20 cellular contexts compared by ENCODE assay signal in the genomic region with DNA sequence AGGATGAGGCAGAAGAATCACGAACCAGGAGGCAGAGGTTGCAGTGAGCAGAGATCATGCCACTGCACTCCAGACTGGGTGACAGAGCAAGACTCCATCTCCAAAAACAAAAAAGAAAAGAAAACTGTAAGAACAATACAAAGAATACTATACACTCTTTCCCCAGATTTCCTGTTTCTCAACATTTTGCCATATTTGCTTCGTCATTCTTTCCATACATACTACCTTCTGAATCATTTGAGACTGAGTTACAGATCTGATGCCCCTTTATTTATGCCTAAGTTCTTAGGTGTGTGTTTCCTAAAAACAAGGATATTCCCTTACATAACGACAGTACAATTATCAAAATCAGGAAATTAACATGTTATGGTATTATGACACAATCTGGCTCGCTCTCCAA.
A peak's percentile ranks its signal among the peaks of the same experiment; 100 is the strongest.
DNase-seq lines count a peak whose midpoint lies in the region; ATAC-seq, FAIRE-seq and TF ChIP-seq lines count a peak whose summit lies in the region.
"Had no signal": no experiment of that assay in that cellular context is flagged by ENCODE, and none has a peak within 500 bp of the region (broad histone marks: within the 10 kb centered on the region; RNA-seq: fewer than 3 reads in every experiment).

No MANE protein-coding gene starts in this region.

- H3K9me3 Mint-ChIP-seq in MCF 10A (ENCODE audit: unreplicated experiment): no peaks in the 10 kb centered on the region
- no peaks in the 10 kb centered on the region for H3K9me3 Mint-ChIP-seq in activated CD8-positive, alpha-beta T cell treated with anti-CD3 and anti-CD28 coated beads for 36 hours
- H3K9me3 Mint-ChIP-seq: CD8-positive, alpha-beta T cell; HFFc6 had no signal

- CTCF ChIA-PET in MCF 10A (lab: Yijun Ruan, JAX) (no interaction called here), endothelial cell of umbilical vein (lab: Charles Lee) (no interaction called here)
- CTCF ChIA-PET in activated CD8-positive, alpha-beta T cell treated with anti-CD3 and anti-CD28 coated beads for 36 hours (lab: Charles Lee): no interaction called here

- no peak overlapping the region for H3K4me2 ChIP-seq in endothelial cell of umbilical vein (ENCODE audit: insufficient read depth, low read length)
- H3K4me2 ChIP-seq: BLaER1 had no signal

- H3K9me1 ChIP-seq in endothelial cell of umbilical vein (replicated peaks; ENCODE audit: control insufficient read depth, extremely low read depth, insufficient read depth, low read length): no peaks in the 10 kb centered on the region

- ATAC-seq in left lung: no peak
- no peak for ATAC-seq in activated CD8-positive, alpha-beta T cell treated with anti-CD3 and anti-CD28 coated beads for 36 hours
- ATAC-seq: CD8-positive, alpha-beta T cell had no signal

- TF ChIP-seq POLR2A in breast epithelium (IDR thresholded peaks at IDR 0.05): no peak
- no peak for TF ChIP-seq POLR2A in endothelial cell of umbilical vein (IDR thresholded peaks at IDR 0.05; ENCODE audit: low read depth, low read length)

- H3K36me3 ChIP-seq in breast epithelium (no peaks in the 10 kb centered on the region), endothelial cell of umbilical vein (ENCODE audit: control insufficient read depth in 2 of 2, extremely low read depth in 1 of 2, insufficient read depth in 2 of 2, low read length in 2 of 2) (no peaks in the 10 kb centered on the region), left lung (no peaks in the 10 kb centered on the region)
- H3K36me3 ChIP-seq: BLaER1, HAP-1 had no signal

- H3K4me3 ChIP-seq in breast epithelium: no peak overlapping the region
- no peak overlapping the region for H3K4me3 ChIP-seq in endothelial cell of umbilical vein (replicated peaks in 1 of 3; ENCODE audit: insufficient read depth in 1 of 3, low read depth in 1 of 3, low read length in 3 of 3)
- H3K4me3 ChIP-seq in left lung: no peak overlapping the region
- H3K4me3 ChIP-seq: BLaER1, HAP-1 had no signal

- H2AFZ ChIP-seq in endothelial cell of umbilical vein (ENCODE audit: low read depth, low read length): no peak overlapping the region

- H3K27ac Mint-ChIP-seq in MCF 10A (ENCODE audit: low read depth, unreplicated experiment): no peak overlapping the region
- H3K27ac Mint-ChIP-seq in activated CD8-positive, alpha-beta T cell treated with anti-CD3 and anti-CD28 coated beads for 36 hours: no peak overlapping the region
- H3K27ac Mint-ChIP-seq: CD4-positive, CD25-positive, alpha-beta regulatory T cell; CD8-positive, alpha-beta T cell; HFFc6 had no signal

- no peak overlapping the region for H3K27ac ChIP-seq in breast epithelium
- no peak overlapping the region for H3K27ac ChIP-seq in endothelial cell of umbilical vein (ENCODE audit: insufficient read depth, low read depth, low read length)
- H3K27ac ChIP-seq in left lung: no peak overlapping the region
- H3K27ac ChIP-seq: BLaER1, C4-2B had no signal

- FAIRE-seq in endothelial cell of umbilical vein (lab: Jason Lieb, UNC): no peak
- FAIRE-seq: G401.6, GM12892, H54 had no signal

- intact Hi-C loops in MCF 10A (cut with micrococcal nuclease) (no loop called here), breast epithelium (cut with DNase I; ENCODE audit: low total_unique reads) (loop anchor here (2.0 kb wide), 1 partner anchor 15 kb away; no protein-coding TSS in a partner anchor), endothelial cell of umbilical vein (cut with micrococcal nuclease) (no loop called here), left lung (cut with DNase I) (no loop called here)
- intact Hi-C loops in activated CD8-positive, alpha-beta T cell treated with anti-CD3 and anti-CD28 coated beads for 36 hours (cut with micrococcal nuclease): no loop called here

- DNase-seq in MCF 10A (ENCODE audit: unreplicated experiment) (peak; percentile 6), breast epithelium (ENCODE audit: low spot score in 2 of 2) (no peak), RKO (ENCODE audit: low spot score) (peak; percentile 15), endothelial cell of umbilical vein (ENCODE audit: low read depth, low spot score) (peak; percentile 23), left lung (no peak), kidney tubule cell (ENCODE audit: low spot score) (no peak)
- DNase-seq in activated CD8-positive, alpha-beta T cell treated with anti-CD3 and anti-CD28 coated beads for 36 hours: no peak
- DNase-seq: Caco-2; CD4-positive, CD25-positive, alpha-beta regulatory T cell; CD8-positive, alpha-beta T cell; DMS153; DND-41; GOT3; HFFc6 had no signal

- H3K4me1 Mint-ChIP-seq in MCF 10A (ENCODE audit: insufficient read depth, unreplicated experiment): peaks cover 8% of the 10 kb centered on the region
- no peaks in the 10 kb centered on the region for H3K4me1 Mint-ChIP-seq in activated CD8-positive, alpha-beta T cell treated with anti-CD3 and anti-CD28 coated beads for 36 hours (ENCODE audit: low read depth)
- H3K4me1 Mint-ChIP-seq: CD4-positive, CD25-positive, alpha-beta regulatory T cell had no signal

- no peaks in the 10 kb centered on the region for H3K27me3 Mint-ChIP-seq in MCF 10A (ENCODE audit: insufficient read depth, unreplicated experiment)
- H3K27me3 Mint-ChIP-seq in activated CD8-positive, alpha-beta T cell treated with anti-CD3 and anti-CD28 coated beads for 36 hours: peaks cover 19% of the 10 kb centered on the region

- H3K79me2 ChIP-seq in endothelial cell of umbilical vein (ENCODE audit: control insufficient read depth, insufficient read depth, low read length): no peaks in the 10 kb centered on the region

- H3K36me3 Mint-ChIP-seq in MCF 10A (ENCODE audit: insufficient read depth, unreplicated experiment): no peaks in the 10 kb centered on the region
- no peaks in the 10 kb centered on the region for H3K36me3 Mint-ChIP-seq in activated CD8-positive, alpha-beta T cell treated with anti-CD3 and anti-CD28 coated beads for 36 hours (ENCODE audit: low read depth)
- H3K36me3 Mint-ChIP-seq: CD4-positive, CD25-positive, alpha-beta regulatory T cell; CD8-positive, alpha-beta T cell had no signal

- no TSS peak for BruUV-seq in MCF 10A (replicated peaks; lab: Mats Ljungman, UMichigan)
- no TSS peak for BruUV-seq in endothelial cell of umbilical vein (replicated peaks; lab: Mats Ljungman, UMichigan)

- H3K27me3 ChIP-seq in breast epithelium (no peaks in the 10 kb centered on the region), endothelial cell of umbilical vein (ENCODE audit: control insufficient read depth in 2 of 2, insufficient read depth in 2 of 2, low read length in 2 of 2) (no peaks in the 10 kb centered on the region), left lung (no peaks in the 10 kb centered on the region)
- H3K27me3 ChIP-seq: BLaER1 had no signal

- POLR2A ChIA-PET in MCF 10A (lab: Yijun Ruan, JAX): no interaction called here
- POLR2A ChIA-PET in endothelial cell of umbilical vein (lab: Charles Lee): interaction anchor here (0.7 kb wide), 1 partner anchor 25 kb away, joined by 7 read pairs; no protein-coding TSS in a partner anchor
- POLR2A ChIA-PET in activated CD8-positive, alpha-beta T cell treated with anti-CD3 and anti-CD28 coated beads for 36 hours (lab: Charles Lee): no interaction called here

- dilution Hi-C loops in endothelial cell of umbilical vein (cut with MboI; ENCODE audit: extremely low pct_ligation_motif_present, low sequenced_read_pairs): no loop called here

- H3K9ac ChIP-seq in endothelial cell of umbilical vein (replicated peaks; ENCODE audit: extremely low read depth, insufficient read depth, low read length): no peak overlapping the region
- H3K9ac ChIP-seq: BLaER1 had no signal

- H3K9me3 ChIP-seq in breast epithelium: no peaks in the 10 kb centered on the region
- H3K9me3 ChIP-seq in endothelial cell of umbilical vein (replicated peaks; ENCODE audit: control insufficient read depth, insufficient read depth, low read length): no peaks in the 10 kb centered on the region
- no peaks in the 10 kb centered on the region for H3K9me3 ChIP-seq in left lung
- H3K9me3 ChIP-seq: BLaER1, Caco-2, HAP-1 had no signal

- H3K4me1 ChIP-seq in breast epithelium (no peaks in the 10 kb centered on the region), endothelial cell of umbilical vein (ENCODE audit: control insufficient read depth, extremely low read depth, insufficient read depth, low read length) (no peaks in the 10 kb centered on the region), left lung (no peaks in the 10 kb centered on the region)
- H3K4me1 ChIP-seq: BLaER1, Caco-2, HAP-1 had no signal

- no peaks in the 10 kb centered on the region for H4K20me1 ChIP-seq in endothelial cell of umbilical vein (replicated peaks; ENCODE audit: control insufficient read depth, extremely low read depth, insufficient read depth, low read length)
- H4K20me1 ChIP-seq: BLaER1 had no signal

- no peak overlapping the region for H3K4me3 Mint-ChIP-seq in MCF 10A (ENCODE audit: unreplicated experiment)
- H3K4me3 Mint-ChIP-seq in activated CD8-positive, alpha-beta T cell treated with anti-CD3 and anti-CD28 coated beads for 36 hours: no peak overlapping the region
- H3K4me3 Mint-ChIP-seq: CD4-positive, CD25-positive, alpha-beta regulatory T cell; CD8-positive, alpha-beta T cell; HFFc6 had no signal

- TF ChIP-seq CTCF in MCF 10A (IDR thresholded peaks at IDR 0.05; ENCODE audit: unreplicated experiment) (no peak), breast epithelium (IDR thresholded peaks at IDR 0.05) (no peak), endothelial cell of umbilical vein (IDR thresholded peaks at IDR 0.05; ENCODE audit: extremely low read depth in 1 of 2, insufficient read depth in 1 of 2, low read depth in 1 of 2, low read length in 2 of 2) (no peak), left lung (IDR thresholded peaks at IDR 0.05) (no peak)
- no peak for TF ChIP-seq CTCF in activated CD8-positive, alpha-beta T cell treated with anti-CD3 and anti-CD28 coated beads for 36 hours (IDR thresholded peaks at IDR 0.05)

TF ChIP-seq in endothelial cell of umbilical vein, 7 proteins besides CTCF, POLR2A, EP300 and RAD21:
- TF ChIP-seq FOS (IDR thresholded peaks at IDR 0.05; ENCODE audit: borderline replicate concordance, insufficient read depth, low read length) (no peak), GATA2 (IDR thresholded peaks at IDR 0.05; ENCODE audit: insufficient read depth, insufficient read length, low read depth, low read length) (no peak), POLR2AphosphoS5 (IDR thresholded peaks at IDR 0.05; ENCODE audit: insufficient read depth, low read depth, low read length) (no peak), MYC (IDR thresholded peaks at IDR 0.05; ENCODE audit: low read depth, low read length) (no peak), EZH2 (IDR thresholded peaks at IDR 0.05; ENCODE audit: borderline replicate concordance, low read depth, low read length, severe bottlenecking) (no peak), JUN (IDR thresholded peaks at IDR 0.05; ENCODE audit: borderline replicate concordance, insufficient read depth, insufficient read length, low read depth) (no peak)
- TF ChIP-seq, protein P1, sequence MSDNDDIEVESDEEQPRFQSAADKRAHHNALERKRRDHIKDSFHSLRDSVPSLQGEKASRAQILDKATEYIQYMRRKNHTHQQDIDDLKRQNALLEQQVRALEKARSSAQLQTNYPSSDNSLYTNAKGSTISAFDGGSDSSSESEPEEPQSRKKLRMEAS (IDR thresholded peaks at IDR 0.05; ENCODE audit: insufficient read depth, insufficient read length): no peak
TF ChIP-seq in endothelial cell of umbilical vein: peak in this region for 0.

Comparison
In these comparisons a context has a peak if more than half of its experiments do, and no peak if none do; other contexts are left out.
1. DNase-seq: peak in MCF 10A (single experiment), RKO (single experiment) and endothelial cell of umbilical vein (single experiment); none in breast epithelium (0 of 2), left lung (0 of 2), activated CD8-positive, alpha-beta T cell treated with anti-CD3 and anti-CD28 coated beads for 36 hours (single experiment) and kidney tubule cell (single experiment).